In genomic region chr11:1867381-1867780, GRCh38 we compare ENCODE assay signal across 20 cellular contexts. TPM values are rescaled to one million over a fixed set of nuclear protein-coding genes. Genes with fewer than 3 reads are reported as not detected.
DNase-seq lines count a peak whose midpoint lies in the region; ATAC-seq and TF ChIP-seq lines count a peak whose summit lies in the region.
"Had no signal": no experiment of that assay in that cellular context is flagged by ENCODE, and none has a peak within 500 bp of the region (broad histone marks: within the 10 kb centered on the region; RNA-seq: fewer than 3 reads in every experiment).

No MANE protein-coding gene starts in this region.

- peak overlapping the region in 1 of 8 donors; percentile 74 for H3K27ac Mint-ChIP-seq in CD8-positive, alpha-beta memory T cell

- H3K27me3 Mint-ChIP-seq in CD8-positive, alpha-beta memory T cell = no peaks in the 10 kb centered on the region

- CTCF ChIA-PET in CD8-positive, alpha-beta memory T cell (lab: Charles Lee) = interaction anchor here (1.0 kb wide), 1 partner anchor 174 kb away, joined by 4 read pairs; no protein-coding TSS in a partner anchor

- intact Hi-C loops in heart left ventricle (cut with DNase I) = no loop called here
- intact Hi-C loops in cardiac septum (cut with DNase I) = no loop called here
- intact Hi-C loops in left ventricle myocardium superior (cut with micrococcal nuclease) = no loop called here
- intact Hi-C loops in psoas muscle (cut with DNase I) = no loop called here
- intact Hi-C loops in uterus (cut with DNase I; ENCODE audit: low total_unique reads) = no loop called here

- POLR2A ChIA-PET in CD8-positive, alpha-beta memory T cell (lab: Charles Lee) = no interaction called here

- H3K27me3 ChIP-seq in heart left ventricle = peaks cover 0 to 10% (median 0%) of the 10 kb centered on the region in 9 donors
- peaks cover 0 to 35% (median 13%) of the 10 kb centered on the region in 3 donors for H3K27me3 ChIP-seq in psoas muscle (ENCODE audit: insufficient read depth in 3 of 3, low read length in 2 of 3)
- no peaks in the 10 kb centered on the region for H3K27me3 ChIP-seq in uterus
- no peaks in the 10 kb centered on the region for H3K27me3 ChIP-seq in CD8-positive, alpha-beta memory T cell (ENCODE audit: insufficient read depth, low read length, poor library complexity, severe bottlenecking)

- TF ChIP-seq POLR2A in heart left ventricle (IDR thresholded peaks at IDR 0.05) = no peak
- TF ChIP-seq POLR2A in uterus (IDR thresholded peaks at IDR 0.05) = no peak

- ATAC-seq in heart left ventricle (no peak), left ventricle myocardium superior (no peak), psoas muscle (no peak), HG02588 (IDR thresholded peaks at IDR 0.05; ENCODE audit: unreplicated experiment) (no peak)

- peaks cover 0 to 4% (median 0%) of the 10 kb centered on the region in 9 donors for H3K36me3 ChIP-seq in heart left ventricle
- no peaks in the 10 kb centered on the region for H3K36me3 ChIP-seq in psoas muscle (ENCODE audit: insufficient read depth in 1 of 2, low read depth in 1 of 2)
- H3K36me3 ChIP-seq in uterus = no peaks in the 10 kb centered on the region
- H3K36me3 ChIP-seq in CD8-positive, alpha-beta memory T cell (ENCODE audit: insufficient read depth, low read length) = no peaks in the 10 kb centered on the region

- H3K4me1 Mint-ChIP-seq in CD8-positive, alpha-beta memory T cell = peaks cover 42 to 69% (median 58%) of the 10 kb centered on the region in 3 donors

- no peaks in the 10 kb centered on the region for H3K9me3 Mint-ChIP-seq in CD8-positive, alpha-beta memory T cell

- H3K36me3 Mint-ChIP-seq in CD8-positive, alpha-beta memory T cell = peaks cover 0 to 28% (median 0%) of the 10 kb centered on the region in 3 donors

- H3K4me1 ChIP-seq in heart left ventricle (peaks cover 11 to 65% (median 25%) of the 10 kb centered on the region in 12 donors), psoas muscle (peaks cover 22% of the 10 kb centered on the region), uterus (peaks cover 0 to 17% of the 10 kb centered on the region in 2 donors)
- H3K4me1 ChIP-seq in CD8-positive, alpha-beta memory T cell (ENCODE audit: insufficient read depth, low read length) = peaks cover 56% of the 10 kb centered on the region

- no peak overlapping the region for H3K4me3 Mint-ChIP-seq in CD8-positive, alpha-beta memory T cell

- WGBS in heart left ventricle, 4 donors = 75 to 89% (median 81%) methylated on average over 5 to 8 of the region's 8 CpGs
- WGBS in psoas muscle, 3 donors = 46 to 55% (median 51%) methylated on average over 7 to 8 of the region's 8 CpGs

- H3K4me3 ChIP-seq in heart left ventricle (peak overlapping the region in 6 of 12 donors; percentile 46 to 70 (median 58)), psoas muscle (peak overlapping the region; percentile 56), uterus (no peak overlapping the region)
- no peak overlapping the region for H3K4me3 ChIP-seq in CD8-positive, alpha-beta memory T cell (ENCODE audit: low read length)

- DNase-seq in heart left ventricle (peak in 3 of 5 donors; percentile 18 to 36 (median 18)), cardiac septum (ENCODE audit: low spot score) (no peak), left ventricle myocardium superior (peak; percentile 25), psoas muscle (peak; percentile 15 to 54), uterus (no peak), AG20443 (ENCODE audit: low spot score) (no peak)
- no peak for DNase-seq in CD8-positive, alpha-beta memory T cell
- DNase-seq: C1 segment of cervical spinal cord, DMS 273 treated with DMSO at 0.1 percent for 48 hours, GF-D8, H7, NCI-H1048, NCI-H146, NCI-H2081, SHP77 had no signal

- no peak for TF ChIP-seq CTCF in heart left ventricle (IDR thresholded peaks at IDR 0.05)
- TF ChIP-seq CTCF in psoas muscle (IDR thresholded peaks at IDR 0.05) = no peak
- no peak for TF ChIP-seq CTCF in uterus (IDR thresholded peaks at IDR 0.05)

- H3K27ac ChIP-seq in heart left ventricle = peak overlapping the region in 7 of 12 donors; percentile 22 to 93 (median 86)
- no peak overlapping the region for H3K27ac ChIP-seq in psoas muscle
- peak overlapping the region; percentile 77 to 89 for H3K27ac ChIP-seq in uterus
- no peak overlapping the region for H3K27ac ChIP-seq in CD8-positive, alpha-beta memory T cell (ENCODE audit: low read depth, low read length)

- H3K9me3 ChIP-seq in heart left ventricle = no peaks in the 10 kb centered on the region
- no peaks in the 10 kb centered on the region for H3K9me3 ChIP-seq in psoas muscle
- no peaks in the 10 kb centered on the region for H3K9me3 ChIP-seq in uterus
- no peaks in the 10 kb centered on the region for H3K9me3 ChIP-seq in CD8-positive, alpha-beta memory T cell (ENCODE audit: low read length)

RNA-seq across cellular contexts. Expression of gene LSP1, which starts 14.5 kb away (rescaled TPM):
- total RNA-seq in heart left ventricle (10 to 100 TPM; 11.4 to 86.8 (median 16.4) TPM), cardiac septum (35.1 TPM), left ventricle myocardium superior (22.9 TPM), psoas muscle (10 to 100 TPM; 14.4 to 27.1 (median 19.1) TPM), uterus (100 to 1,000 TPM in 1 of 4 donors, 10 to 100 TPM in 3; 11.2 to 112 (median 25.1) TPM)
- polyA plus RNA-seq in heart left ventricle (10 to 100 TPM; 10.0 to 20.6 TPM), psoas muscle (10 to 100 TPM in 1 of 3 donors, 1 to 10 TPM in 2; 7.5 to 11.5 (median 9.4) TPM)
- 100 to 1,000 TPM; 226 to 230 TPM for total RNA-seq in CD8-positive, alpha-beta memory T cell
- polyA plus RNA-seq in CD8-positive, alpha-beta memory T cell = 496 TPM
- total RNA-seq: NCI-H460 had no signal

RNA-seq across cellular contexts. Expression of gene PRR33, which starts 24.3 kb away (rescaled TPM):
- 1 to 10 TPM in 8 of 9 donors, under 1 TPM in 1; 0.81 to 5.1 (median 2.4) TPM for total RNA-seq in heart left ventricle
- polyA plus RNA-seq in heart left ventricle = 1 to 10 TPM in 1 of 2 donors, under 1 TPM in 1; 0.08 to 4.6 TPM
- total RNA-seq in cardiac septum = 0.75 TPM
- 4.4 TPM for total RNA-seq in left ventricle myocardium superior
- 1 to 10 TPM; 1.6 to 8.9 (median 2.4) TPM for total RNA-seq in psoas muscle
- under 1 TPM; 0.16 to 1.00 (median 0.61) TPM for polyA plus RNA-seq in psoas muscle
- total RNA-seq in uterus = not detected
- total RNA-seq in CD8-positive, alpha-beta memory T cell = not detected
- 0.17 TPM for polyA plus RNA-seq in CD8-positive, alpha-beta memory T cell
- total RNA-seq: A172, Daoy, H7, MCF 10A, NCI-H460 had no signal

RNA-seq across cellular contexts. Expression of gene TNNI2, which starts 28.6 kb away (rescaled TPM):
- 1 to 10 TPM in 1 of 9 donors, under 1 TPM in 1, not detected in 7; 0.72 to 3.3 TPM for total RNA-seq in heart left ventricle
- polyA plus RNA-seq in heart left ventricle = under 1 TPM in 1 of 2 donors, not detected in 1; 0.22 TPM
- 0.78 TPM for total RNA-seq in cardiac septum
- not detected for total RNA-seq in left ventricle myocardium superior
- 1,000 to 10,000 TPM in 3 of 4 donors, 100 to 1,000 TPM in 1; 985 to 3,047 (median 2,750) TPM for total RNA-seq in psoas muscle
- 1,000 to 10,000 TPM; 1,614 to 6,537 (median 3,259) TPM for polyA plus RNA-seq in psoas muscle
- total RNA-seq in uterus = 1 to 10 TPM in 1 of 4 donors, under 1 TPM in 1, not detected in 2; 0.95 to 1.5 TPM
- total RNA-seq in CD8-positive, alpha-beta memory T cell = under 1 TPM in 1 of 2 experiments, not detected in 1; 0.33 TPM
- polyA plus RNA-seq in CD8-positive, alpha-beta memory T cell = not detected
- total RNA-seq: A172, Daoy, H7, NCI-H460 had no signal

RNA-seq across cellular contexts. Expression of gene SYT8, which starts 32.6 kb away (rescaled TPM):
- not detected for total RNA-seq in heart left ventricle
- under 1 TPM in 1 of 2 donors, not detected in 1; 0.08 TPM for polyA plus RNA-seq in heart left ventricle
- not detected for total RNA-seq in cardiac septum
- not detected for total RNA-seq in left ventricle myocardium superior
- under 1 TPM in 1 of 4 donors, not detected in 3; 0.28 TPM for total RNA-seq in psoas muscle
- under 1 TPM in 2 of 3 donors, not detected in 1; 0.04 to 0.06 TPM for polyA plus RNA-seq in psoas muscle
- 1 to 10 TPM in 1 of 4 donors, not detected in 3; 2.0 TPM for total RNA-seq in uterus
- total RNA-seq in CD8-positive, alpha-beta memory T cell = not detected
- not detected for polyA plus RNA-seq in CD8-positive, alpha-beta memory T cell
- total RNA-seq: A172, Daoy, H7, NCI-H460 had no signal

RNA-seq across cellular contexts. Expression of gene TNNT3, which starts 52.1 kb away (rescaled TPM):
- total RNA-seq in heart left ventricle = 10 to 100 TPM; 17.1 to 84.5 (median 49.0) TPM
- polyA plus RNA-seq in heart left ventricle = 10 to 100 TPM; 40.8 to 45.5 TPM
- 41.5 TPM for total RNA-seq in cardiac septum
- total RNA-seq in left ventricle myocardium superior = 46.1 TPM
- total RNA-seq in psoas muscle = 1,000 to 10,000 TPM; 1,884 to 7,638 (median 4,017) TPM
- 1,000 to 10,000 TPM; 1,367 to 5,833 (median 3,289) TPM for polyA plus RNA-seq in psoas muscle
- total RNA-seq in uterus = 10 to 100 TPM in 2 of 4 donors, 1 to 10 TPM in 1, not detected in 1; 3.2 to 60.6 (median 29.3) TPM
- 1 to 10 TPM; 1.4 to 1.6 TPM for total RNA-seq in CD8-positive, alpha-beta memory T cell
- not detected for polyA plus RNA-seq in CD8-positive, alpha-beta memory T cell
- total RNA-seq: A172, Daoy, H7, MCF 10A, NCI-H460 had no signal

Comparison
In these comparisons a context has a peak if more than half of its experiments do, and no peak if none do; other contexts are left out.
1. DNase-seq: peak in heart left ventricle (3 of 5), left ventricle myocardium superior (single experiment) and psoas muscle (2 of 2); none in cardiac septum (single experiment), uterus (0 of 2), AG20443 (single experiment) and CD8-positive, alpha-beta memory T cell (0 of 5).
2. H3K27ac ChIP-seq: peak in heart left ventricle (7 of 12) and uterus (2 of 2); none in psoas muscle (single experiment) and CD8-positive, alpha-beta memory T cell (single experiment).
3. RNA of gene TNNI2, which starts 28.6 kb away (total RNA-seq): 985 to 3,047 TPM in psoas muscle; 0.95 to 1.5 TPM in uterus, 0.78 TPM in cardiac septum (single experiment), 0.33 TPM in CD8-positive, alpha-beta memory T cell, 0.72 to 3.3 TPM in heart left ventricle and not detected in left ventricle myocardium superior (single experiment); every median in the first group is over 100 times any median in the second.